Comparison of ENCODE assay signal across 14 cellular contexts in genomic region chr1:107251083-107251482, GRCh38.
DNase-seq lines count a peak whose midpoint lies in the region; ATAC-seq and TF ChIP-seq lines count a peak whose summit lies in the region.
"Had no signal": no experiment of that assay in that cellular context is flagged by ENCODE, and none has a peak within 500 bp of the region (broad histone marks: within the 10 kb centered on the region; RNA-seq: fewer than 3 reads in every experiment).

No MANE protein-coding gene starts in this region.

- peak overlapping the region; percentile 9 for H3K4me3 Mint-ChIP-seq in memory B cell
- H3K4me3 Mint-ChIP-seq: CD4-positive, alpha-beta T cell had no signal

- TF ChIP-seq POLR2A in breast epithelium (IDR thresholded peaks at IDR 0.05), result no peak
- no peak for TF ChIP-seq POLR2A in body of pancreas (IDR thresholded peaks at IDR 0.05)

- peak overlapping the region; percentile 71 for H3K27ac Mint-ChIP-seq in memory B cell
- H3K27ac Mint-ChIP-seq: CD4-positive, alpha-beta T cell had no signal

- WGBS in mammary epithelial cell (ENCODE audit: low coverage, missing lambda C conversion rate), result 56% methylated on average over 2 of the region's 2 CpGs
- WGBS in body of pancreas, 2 donors, result 28 to 39% methylated on average over 2 of the region's 2 CpGs

- BruUV-seq in mammary epithelial cell (replicated peaks; lab: Mats Ljungman, UMichigan) (no TSS peak), OCI-LY7 (replicated peaks; lab: Mats Ljungman, UMichigan) (no TSS peak)

- no peak for DNase-seq in mammary epithelial cell
- DNase-seq in breast epithelium (ENCODE audit: low spot score in 2 of 2), result no peak
- DNase-seq in OCI-LY7 (ENCODE audit: low spot score), result no peak
- no peak for DNase-seq in memory B cell (ENCODE audit: low spot score in 2 of 2)
- DNase-seq in GM19240 (ENCODE audit: insufficient read length, low spot score), result no peak
- DNase-seq in body of pancreas, result no peak
- no peak for DNase-seq in stimulated activated naive CD4-positive, alpha-beta T cell (lab: John Stamatoyannopoulos, UW)
- DNase-seq: C1 segment of cervical spinal cord; CD4-positive, alpha-beta T cell; DMS79; GDM1; IMR-90 had no signal

- no peaks in the 10 kb centered on the region for H3K36me3 Mint-ChIP-seq in memory B cell

- POLR2A ChIA-PET in OCI-LY7 (lab: Charles Lee), result no interaction called here

- peaks cover 47% of the 10 kb centered on the region for H3K4me1 Mint-ChIP-seq in memory B cell

- peak overlapping the region; percentile 52 for H2AFZ ChIP-seq in mammary epithelial cell (ENCODE audit: low read depth, low read length)
- peak overlapping the region; percentile 48; the same call in 1 of the 2 replicates for H2AFZ ChIP-seq in OCI-LY7 (ENCODE audit: low read length)

- dilution Hi-C loops in mammary epithelial cell (cut with HindIII; ENCODE audit: low sequenced_read_pairs), result no loop called here

- peaks cover 17% of the 10 kb centered on the region for H3K4me1 ChIP-seq in mammary epithelial cell (ENCODE audit: insufficient read depth, low read length)
- H3K4me1 ChIP-seq in breast epithelium, result no peaks in the 10 kb centered on the region
- H3K4me1 ChIP-seq in OCI-LY7 (ENCODE audit: insufficient read depth, low read length, poor library complexity, severe bottlenecking), result peaks cover 75% of the 10 kb centered on the region
- H3K4me1 ChIP-seq in body of pancreas, result no peaks in the 10 kb centered on the region
- H3K4me1 ChIP-seq: HAP-1 had no signal

- H3K4me2 ChIP-seq in mammary epithelial cell (ENCODE audit: insufficient read depth, low read depth, low read length) (no peak overlapping the region), OCI-LY7 (ENCODE audit: low read length) (peak overlapping the region; percentile 45)

- H3K27ac ChIP-seq in mammary epithelial cell (ENCODE audit: insufficient read depth, low read depth, low read length) (no peak overlapping the region), breast epithelium (no peak overlapping the region), OCI-LY7 (ENCODE audit: low read depth, low read length, poor library complexity, severe bottlenecking) (peak overlapping the region; percentile 28), body of pancreas (no peak overlapping the region)
- H3K27ac ChIP-seq: 22Rv1 had no signal

- TF ChIP-seq CTCF in mammary epithelial cell (conservative IDR thresholded peaks at IDR 0.05 in 1 of 2, IDR thresholded peaks at IDR 0.05 in 1 of 2; ENCODE audit: extremely low read depth in 1 of 2, insufficient read depth in 1 of 2, low read depth in 1 of 2, low read length in 2 of 2) (no peak), breast epithelium (IDR thresholded peaks at IDR 0.05) (no peak), OCI-LY7 (conservative IDR thresholded peaks at IDR 0.05; ENCODE audit: low read length) (no peak), body of pancreas (IDR thresholded peaks at IDR 0.05) (no peak)

- no peaks in the 10 kb centered on the region for H3K27me3 ChIP-seq in mammary epithelial cell (ENCODE audit: insufficient read depth, low read length)
- no peaks in the 10 kb centered on the region for H3K27me3 ChIP-seq in breast epithelium
- no peaks in the 10 kb centered on the region for H3K27me3 ChIP-seq in body of pancreas

- no peaks in the 10 kb centered on the region for H3K9me2 ChIP-seq in OCI-LY7 (ENCODE audit: insufficient read depth, low read length)

- no peak overlapping the region for H3K4me3 ChIP-seq in mammary epithelial cell (replicated peaks in 1 of 3; ENCODE audit: insufficient read depth in 1 of 3, low read depth in 2 of 3, low read length in 3 of 3)
- no peak overlapping the region for H3K4me3 ChIP-seq in breast epithelium
- no peak overlapping the region for H3K4me3 ChIP-seq in OCI-LY7 (ENCODE audit: low read depth, low read length, poor library complexity, severe bottlenecking)
- no peak overlapping the region for H3K4me3 ChIP-seq in body of pancreas
- H3K4me3 ChIP-seq: HAP-1 had no signal

- ATAC-seq in memory B cell (ENCODE audit: low read depth), result no peak
- ATAC-seq in body of pancreas, result no peak

- H3K9me3 ChIP-seq in mammary epithelial cell (replicated peaks; ENCODE audit: insufficient read depth, low read length) (no peaks in the 10 kb centered on the region), breast epithelium (no peaks in the 10 kb centered on the region), OCI-LY7 (ENCODE audit: low read length) (no peaks in the 10 kb centered on the region), body of pancreas (no peaks in the 10 kb centered on the region)
- H3K9me3 ChIP-seq: HAP-1 had no signal

- no peaks in the 10 kb centered on the region for H3K9me3 Mint-ChIP-seq in memory B cell

- H3K79me2 ChIP-seq in mammary epithelial cell (ENCODE audit: insufficient read depth, low read length) (no peaks in the 10 kb centered on the region), OCI-LY7 (ENCODE audit: insufficient read depth, low read depth, low read length) (no peaks in the 10 kb centered on the region)

- no peaks in the 10 kb centered on the region for H3K27me3 Mint-ChIP-seq in memory B cell

- H3K9ac ChIP-seq in mammary epithelial cell (ENCODE audit: insufficient read depth, low read length), result no peak overlapping the region

- intact Hi-C loops in mammary epithelial cell (cut with micrococcal nuclease) (no loop called here), breast epithelium (cut with DNase I; ENCODE audit: low total_unique reads) (no loop called here), OCI-LY7 (cut with micrococcal nuclease; ENCODE audit: unreplicated experiment) (no loop called here), body of pancreas (cut with DNase I) (no loop called here)

- no peaks in the 10 kb centered on the region for H4K20me1 ChIP-seq in mammary epithelial cell (ENCODE audit: insufficient read depth, low read length)
- H4K20me1 ChIP-seq in OCI-LY7 (ENCODE audit: insufficient read depth, low read length), result no peaks in the 10 kb centered on the region

- in situ Hi-C loops in mammary epithelial cell (cut with MboI; ENCODE audit: low sequenced_read_pairs in 2 of 2), result no loop called here

- CTCF ChIA-PET in mammary epithelial cell (lab: Charles Lee; ENCODE audit: low non-redundant PET), result no interaction called here
- CTCF ChIA-PET in OCI-LY7 (lab: Charles Lee; ENCODE audit: unreplicated experiment), result no interaction called here

- H3K36me3 ChIP-seq in mammary epithelial cell (ENCODE audit: insufficient read depth, low read length) (no peaks in the 10 kb centered on the region), breast epithelium (no peaks in the 10 kb centered on the region), OCI-LY7 (ENCODE audit: insufficient read depth, low read length) (no peaks in the 10 kb centered on the region), body of pancreas (replicated peaks in 1 of 2; ENCODE audit: insufficient read depth in 1 of 2, low read depth in 2 of 2) (no peaks in the 10 kb centered on the region)
- H3K36me3 ChIP-seq: HAP-1 had no signal
